ENCODE assay signal across 8 cellular contexts in the genomic region with DNA sequence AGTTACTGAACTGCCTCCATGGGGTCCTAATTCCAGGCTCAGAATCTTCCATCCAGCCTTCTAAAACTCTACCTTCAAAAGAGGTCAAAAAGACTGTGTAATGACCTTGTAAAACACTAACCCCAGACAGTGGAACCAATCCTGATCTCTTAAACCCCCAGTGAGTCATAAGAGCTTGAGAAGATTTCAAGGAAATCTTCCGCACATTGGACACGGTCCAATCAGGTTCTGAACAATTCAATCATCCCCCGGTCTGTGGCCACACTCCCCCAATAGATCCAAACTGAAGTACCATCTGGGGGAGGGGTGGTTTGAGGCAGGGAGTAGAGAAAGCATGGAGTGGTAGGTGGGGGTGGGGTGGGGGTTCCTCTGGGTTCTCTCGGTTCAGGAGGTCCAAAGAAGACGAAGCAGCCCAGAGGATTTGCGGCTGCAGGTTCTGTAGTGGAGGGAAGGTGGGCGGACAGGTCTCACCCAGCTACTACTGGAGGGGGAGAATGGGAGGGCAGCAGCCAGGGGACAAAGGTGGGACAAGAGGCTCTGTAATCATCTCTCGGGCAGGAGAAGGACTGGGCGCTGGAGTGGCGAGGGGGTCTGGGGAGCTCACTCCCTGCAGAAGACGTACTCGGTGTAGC. TPM values are rescaled to one million over a fixed set of nuclear protein-coding genes. Genes with fewer than 3 reads are reported as not detected.
A peak's percentile ranks its signal among the peaks of the same experiment; 100 is the strongest.
DNase-seq lines count a peak whose midpoint lies in the region; ATAC-seq, FAIRE-seq and TF ChIP-seq lines count a peak whose summit lies in the region.

No MANE protein-coding gene starts in this region.

- H3K18ac ChIP-seq in H1 (ENCODE audit: extremely low read depth, low read length): peak overlapping the region; percentile 9; the same call in 1 of the 2 replicates

- 0 out of 2 replicates have a peak overlapping the region, but pooled peaks have one; percentile 40 for H2BK12ac ChIP-seq in H1 (ENCODE audit: low read depth, low read length)

- peaks cover 16 to 52% of the 10 kb centered on the region in 2 donors for H3K27me3 Mint-ChIP-seq in CD8-positive, alpha-beta memory T cell

- TF ChIP-seq EP300 in H1 (IDR thresholded peaks at IDR 0.05; ENCODE audit: borderline replicate concordance in 1 of 2, low read depth in 2 of 2, low read length in 2 of 2): no peak

- POLR2A ChIA-PET in CD8-positive, alpha-beta memory T cell (lab: Charles Lee): interaction anchor here (1.2 to 1.5 kb wide), 2 partner anchors 10 to 95 kb away, joined by 3 to 4 read pairs; no protein-coding TSS in a partner anchor
- POLR2A ChIA-PET in H1 (lab: Charles Lee; ENCODE audit: partially characterized antibody): interaction anchor here (1.2 kb wide), 1 partner anchor 14 kb away, joined by 4 read pairs; no protein-coding TSS in a partner anchor
- POLR2A ChIA-PET in GM10248 (lab: Yijun Ruan, JAX): interaction anchor here (0.6 kb wide), 1 partner anchor 65 kb away, joined by 3 read pairs; no protein-coding TSS in a partner anchor

- peak overlapping the region; percentile 59 to 96 for H3K4me2 ChIP-seq in H1 (ENCODE audit: insufficient read depth in 1 of 2, low read depth in 2 of 2, low read length in 2 of 2)

- WGBS in H1 (ENCODE audit: extremely low coverage in 1 of 2, insufficient coverage in 1 of 2, insufficient read length in 1 of 2, insufficient replicate concordance in 2 of 2, low coverage in 1 of 2, low lambda C conversion rate in 2 of 2, missing lambda C conversion rate in 1 of 2), 2 experiments: 44% methylated on average over 12 of the region's 12 CpGs; no CpG with 5 or more reads in 1 of the 2 experiments

- no peak overlapping the region for H2AK5ac ChIP-seq in H1 (ENCODE audit: low read depth, low read length)

- peaks cover 18% of the 10 kb centered on the region for H3K4me1 ChIP-seq in CD8-positive, alpha-beta memory T cell (ENCODE audit: insufficient read depth, low read length)
- H3K4me1 ChIP-seq in H1 (replicated peaks in 1 of 4; ENCODE audit: control insufficient read depth in 3 of 4, insufficient read depth in 4 of 4, low read length in 3 of 4) (peaks cover 0 to 5% (median 4%) of the 10 kb centered on the region in 4 experiments), neuron (ENCODE audit: insufficient read depth, low read length) (peaks cover 4% of the 10 kb centered on the region)

- peak overlapping the region; percentile 57 for H3K4me3 ChIP-seq in CD8-positive, alpha-beta memory T cell (ENCODE audit: low read length)
- H3K4me3 ChIP-seq in H1 (ENCODE audit: extremely low read depth in 1 of 4, insufficient read depth in 2 of 4, low read depth in 3 of 4, low read length in 4 of 4) (peak overlapping the region; percentile 67 to 74 (median 70)), neuron (ENCODE audit: low read length) (peak overlapping the region; percentile 61)

- peak overlapping the region in 1 of 8 donors; percentile 59 for H3K27ac Mint-ChIP-seq in CD8-positive, alpha-beta memory T cell

- H3K23me2 ChIP-seq in H1 (ENCODE audit: low read depth, low read length): peaks cover 19% of the 10 kb centered on the region; the same call in 1 of the 2 replicates

- H3K36me3 ChIP-seq in CD8-positive, alpha-beta memory T cell (ENCODE audit: insufficient read depth, low read length): no peaks in the 10 kb centered on the region
- H3K36me3 ChIP-seq in H1 (ENCODE audit: control insufficient read depth in 2 of 4, insufficient read depth in 4 of 4, low read length in 3 of 4) (no peaks in the 10 kb centered on the region), neuron (ENCODE audit: insufficient read depth, low read length) (no peaks in the 10 kb centered on the region)

- H3K36me3 Mint-ChIP-seq in CD8-positive, alpha-beta memory T cell: peaks cover 0 to 1% (median 0%) of the 10 kb centered on the region in 3 donors

- no peak overlapping the region for H3K9ac ChIP-seq in H1 (replicated peaks in 1 of 4; ENCODE audit: extremely low read depth in 1 of 4, low read depth in 3 of 4, low read length in 3 of 4)

- H2AFZ ChIP-seq in H1 (ENCODE audit: low read length) (peak overlapping the region; percentile 95), neuron (ENCODE audit: low read depth, low read length) (peak overlapping the region; percentile 99)

- H3K56ac ChIP-seq in H1 (replicated peaks; ENCODE audit: insufficient read length, low read depth, low read length): no peak overlapping the region

- H3K9me3 Mint-ChIP-seq in CD8-positive, alpha-beta memory T cell: no peaks in the 10 kb centered on the region

- no peak overlapping the region for H3K14ac ChIP-seq in H1 (ENCODE audit: insufficient read length)

- no peak overlapping the region for H2BK15ac ChIP-seq in H1 (ENCODE audit: low read length)

- no peak for FAIRE-seq in H1 (lab: Jason Lieb, UNC)

- no peaks in the 10 kb centered on the region for H3K79me2 ChIP-seq in H1 (ENCODE audit: control insufficient read depth in 1 of 2, insufficient read depth in 2 of 2, low read length in 2 of 2)

- H4K20me1 ChIP-seq in H1 (replicated peaks in 1 of 2; ENCODE audit: control insufficient read depth in 1 of 2, insufficient read depth in 2 of 2, low read length in 2 of 2): no peaks in the 10 kb centered on the region

- H3K4me1 Mint-ChIP-seq in CD8-positive, alpha-beta memory T cell: peaks cover 14 to 26% (median 22%) of the 10 kb centered on the region in 3 donors

- ATAC-seq in GM18909 (IDR thresholded peaks at IDR 0.05; ENCODE audit: poor library complexity, unreplicated experiment): no peak

- DNase-seq in CD8-positive, alpha-beta memory T cell: no peak
- DNase-seq in NCI-H82 (lab: John Stamatoyannopoulos, UW) (peak; percentile 73), H1 (ENCODE audit: low read depth in 1 of 2, low spot score in 2 of 2) (no peak), GM10248 (ENCODE audit: extremely low spot score) (no peak), COR-L47 (lab: John Stamatoyannopoulos, UW) (no peak), NCI-H2107 (lab: John Stamatoyannopoulos, UW) (no peak)

- no peak overlapping the region for H3K27ac ChIP-seq in CD8-positive, alpha-beta memory T cell (ENCODE audit: low read depth, low read length)
- H3K27ac ChIP-seq in H1 (ENCODE audit: low read depth, low read length): no peak overlapping the region

- CTCF ChIA-PET in CD8-positive, alpha-beta memory T cell (lab: Charles Lee): interaction anchor here (1.0 to 3.8 kb wide), 5 partner anchors 11 to 1189 kb away, joined by 4 to 13 read pairs (median 5); no protein-coding TSS in a partner anchor
- CTCF ChIA-PET in H1 (lab: Charles Lee; ENCODE audit: partially characterized antibody): interaction anchor here (0.6 to 3.8 kb wide), 29 partner anchors 8 to 1008 kb away, joined by 3 to 21 read pairs (median 4); no protein-coding TSS in a partner anchor
- CTCF ChIA-PET in GM10248 (lab: Yijun Ruan, JAX): interaction anchor here (0.7 to 2.8 kb wide), 14 partner anchors 9 to 1208 kb away, joined by 3 to 14 read pairs (median 4); no protein-coding TSS in a partner anchor

- H2BK120ac ChIP-seq in H1 (replicated peaks; ENCODE audit: low read depth, low read length): no peak overlapping the region

- H3K27me3 ChIP-seq in CD8-positive, alpha-beta memory T cell (ENCODE audit: insufficient read depth, low read length, poor library complexity, severe bottlenecking): peaks cover 11% of the 10 kb centered on the region
- H3K27me3 ChIP-seq in H1 (replicated peaks in 1 of 4; ENCODE audit: control insufficient read depth in 3 of 4, extremely low read depth in 1 of 4, insufficient read depth in 3 of 4, low read length in 3 of 4): peaks cover 10 to 43% (median 38%) of the 10 kb centered on the region in 4 experiments
- peaks cover 36% of the 10 kb centered on the region for H3K27me3 ChIP-seq in neuron (ENCODE audit: insufficient read depth, low read length)

- no peak overlapping the region for H3K4ac ChIP-seq in H1 (replicated peaks; ENCODE audit: insufficient read length, low read depth, low read length)

- no peak for TF ChIP-seq POLR2A in H1 (IDR thresholded peaks at IDR 0.05; ENCODE audit: control extremely low read depth in 1 of 2, low read depth in 2 of 2, low read length in 2 of 2)

- peak overlapping the region; percentile 77 to 87 (median 81) for H3K4me3 Mint-ChIP-seq in CD8-positive, alpha-beta memory T cell

- H4K8ac ChIP-seq in H1 (ENCODE audit: extremely low read depth, insufficient read depth, low read length): no peak overlapping the region

- no peak overlapping the region for H4K91ac ChIP-seq in H1 (replicated peaks; ENCODE audit: insufficient read length, low read length)

- H2BK20ac ChIP-seq in H1 (ENCODE audit: low read length): 0 out of 2 replicates have a peak overlapping the region, but pooled peaks have one; percentile 7

- no peak for TF ChIP-seq RAD21 in H1 (IDR thresholded peaks at IDR 0.05 in 1 of 2, conservative IDR thresholded peaks at IDR 0.05 in 1 of 2; ENCODE audit: low read depth in 2 of 2, low read length in 2 of 2)

- H3K23ac ChIP-seq in H1 (ENCODE audit: insufficient read length): no peak overlapping the region

- TF ChIP-seq CTCF in H1 (IDR thresholded peaks at IDR 0.05; ENCODE audit: control extremely low read depth in 1 of 3, insufficient read depth in 1 of 3, low read depth in 1 of 3, low read length in 3 of 3) (no peak), GM10248 (IDR thresholded peaks at IDR 0.05; ENCODE audit: control extremely low read depth, extremely low read depth, low read depth, missing control alignments) (no peak)

- H2BK5ac ChIP-seq in H1 (ENCODE audit: low read depth, low read length): no peak overlapping the region

- no peak overlapping the region for H4K5ac ChIP-seq in H1 (ENCODE audit: insufficient read length, low read depth, low read length)

- no peaks in the 10 kb centered on the region for H3K79me1 ChIP-seq in H1 (ENCODE audit: low read depth, low read length)

- no peaks in the 10 kb centered on the region for H3K9me3 ChIP-seq in CD8-positive, alpha-beta memory T cell (ENCODE audit: low read length)
- H3K9me3 ChIP-seq in H1 (ENCODE audit: insufficient read depth in 2 of 2, low read depth in 1 of 2, low read length in 1 of 2): no peaks in the 10 kb centered on the region
- H3K9me3 ChIP-seq in neuron (ENCODE audit: low read length): no peaks in the 10 kb centered on the region

TF ChIP-seq in H1, 55 proteins besides CTCF, POLR2A, EP300 and RAD21 (continues in another document):
- TF ChIP-seq, protein P1, sequence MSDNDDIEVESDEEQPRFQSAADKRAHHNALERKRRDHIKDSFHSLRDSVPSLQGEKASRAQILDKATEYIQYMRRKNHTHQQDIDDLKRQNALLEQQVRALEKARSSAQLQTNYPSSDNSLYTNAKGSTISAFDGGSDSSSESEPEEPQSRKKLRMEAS (IDR thresholded peaks at IDR 0.05): no peak
- TF ChIP-seq JUND (IDR thresholded peaks at IDR 0.05; ENCODE audit: low read length): no peak

RNA-seq across cellular contexts. Expression of a gene that starts 1.5 kb away (rescaled TPM):
- total RNA-seq in CD8-positive, alpha-beta memory T cell: 1 to 10 TPM; 5.1 to 5.8 TPM
- polyA plus RNA-seq in CD8-positive, alpha-beta memory T cell: 0.07 TPM
- 9.1 and 9.6 TPM in 2 replicates for total RNA-seq in H1 (2021; fragmentation: NEBNext Ultra II Directional; extraction: Animal tissue kit (Norgen Biotek cat#: 25700))
- polyA plus RNA-seq in H1 (2011; rRNA removed): 2.5 and 2.7 TPM in 2 replicates
- polyA plus RNA-seq in H1 (2011; cell fraction: cytosol; rRNA removed): 2.1 TPM
- 3.3 TPM for polyA plus RNA-seq in H1 (2011; cell fraction: nucleus; rRNA removed)
- polyA plus RNA-seq in H1 (2012, experiment 1 of 2): 2.6 to 4.9 TPM (median 3.5 TPM) in 4 replicates
- polyA plus RNA-seq in H1 (2012, experiment 2 of 2): 0.73 TPM
- 5.1 TPM for polyA plus RNA-seq in H1 (2013, experiment 1 of 2)
- 4.5 TPM for polyA plus RNA-seq in H1 (2013, experiment 2 of 2)
- 3.5 and 4.1 TPM in 2 replicates for polyA minus RNA-seq in H1 (2011; rRNA and poly(A)+ RNA removed)
- polyA minus RNA-seq in H1 (2011; cell fraction: cytosol; rRNA and poly(A)+ RNA removed): 4.3 TPM
- polyA minus RNA-seq in H1 (2011; cell fraction: nucleus; rRNA and poly(A)+ RNA removed): 5.7 TPM
